Comparison of ENCODE assay signal across 16 cellular contexts in the genomic region with DNA sequence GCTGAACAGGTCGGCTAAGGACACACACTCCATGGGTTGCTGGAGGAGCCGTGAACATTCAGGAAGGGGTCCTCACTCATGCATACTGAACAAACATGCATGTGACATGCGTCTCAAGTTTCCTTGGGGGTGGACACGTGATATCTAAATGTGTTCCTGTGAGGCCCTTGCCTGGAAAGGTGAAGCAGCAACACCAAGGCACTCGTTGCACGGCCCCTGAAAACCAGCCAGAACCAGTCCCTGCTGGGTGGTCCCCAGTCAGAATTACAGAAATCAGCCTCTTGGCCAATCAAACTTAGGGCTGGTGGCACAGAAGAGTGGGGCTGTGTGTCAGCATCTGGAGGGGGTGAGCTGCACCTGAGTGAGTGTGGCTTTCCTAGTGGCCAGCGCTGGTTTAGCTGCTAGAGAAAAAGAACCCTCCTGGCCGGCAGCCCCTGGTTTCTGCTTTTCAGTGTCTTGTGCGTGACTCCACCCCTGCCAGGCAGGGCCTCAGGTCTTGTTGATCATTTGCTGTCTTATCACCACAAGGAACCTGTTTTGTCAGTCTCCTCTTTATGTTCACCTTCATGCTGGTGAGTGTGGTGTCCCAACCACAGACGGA. TPM values are rescaled to one million over a fixed set of nuclear protein-coding genes. Genes with fewer than 3 reads are reported as not detected.
A peak's percentile ranks its signal among the peaks of the same experiment; 100 is the strongest.
DNase-seq lines count a peak whose midpoint lies in the region; ATAC-seq, FAIRE-seq and TF ChIP-seq lines count a peak whose summit lies in the region.
"Had no signal": no experiment of that assay in that cellular context is flagged by ENCODE, and none has a peak within 500 bp of the region (broad histone marks: within the 10 kb centered on the region; RNA-seq: fewer than 3 reads in every experiment).

No MANE protein-coding gene starts in this region.

- DNase-seq in DMS79 (lab: John Stamatoyannopoulos, UW), result peak; percentile 99
- peak; percentile 87 for DNase-seq in H7
- peak; percentile 57 for DNase-seq in RPMI8226
- peak; percentile 15 for DNase-seq in natural killer cell
- DNase-seq in OCI-M2 (lab: John Stamatoyannopoulos, UW; ENCODE audit: unreplicated experiment), result no peak
- DNase-seq in HTR-8/SVneo (ENCODE audit: insufficient read length, low spot score), result no peak
- DNase-seq in HFFc6, result no peak
- DNase-seq: activated CD4-positive, alpha-beta T cell treated with anti-CD3 and anti-CD28 coated beads for 36 hours; NCI-H2227 treated with DMSO at 0.1 percent for 48 hours; stimulated activated naive CD8-positive, alpha-beta T cell treated with anti-CD3 and anti-CD28 coated beads, Interleukin-15, amount 100 ng/mL, for 72 hours had no signal

- peak overlapping the region; percentile 36 to 77 for H3K27ac Mint-ChIP-seq in natural killer cell
- H3K27ac Mint-ChIP-seq in HFFc6, result no peak overlapping the region
- H3K27ac Mint-ChIP-seq: activated CD4-positive, alpha-beta T cell treated with anti-CD3 and anti-CD28 coated beads for 36 hours; activated naive CD4-positive, alpha-beta T cell treated with anti-CD3 and anti-CD28 coated beads, Interleukin-2, amount 50 U/mL, for 24 hours had no signal

- no peak overlapping the region for H3K4me3 ChIP-seq in H7 (ENCODE audit: insufficient read depth, low read depth, low read length)
- H3K4me3 ChIP-seq: SJSA1 had no signal

- H3K4me1 Mint-ChIP-seq in natural killer cell (peaks cover 11 to 21% of the 10 kb centered on the region in 2 donors), HFFc6 (ENCODE audit: low read depth) (no peaks in the 10 kb centered on the region)
- H3K4me1 Mint-ChIP-seq: activated CD4-positive, alpha-beta T cell treated with anti-CD3 and anti-CD28 coated beads for 36 hours had no signal

- H3K27me3 ChIP-seq in H7 (ENCODE audit: control insufficient read depth, insufficient read depth, low read length), result no peaks in the 10 kb centered on the region

- TF ChIP-seq CTCF in natural killer cell (IDR thresholded peaks at IDR 0.05), result no peak
- no peak for TF ChIP-seq CTCF in HFFc6 (IDR thresholded peaks at IDR 0.05)

- H3K27me3 Mint-ChIP-seq in natural killer cell (ENCODE audit: low read depth in 2 of 2), result no peaks in the 10 kb centered on the region
- H3K27me3 Mint-ChIP-seq in HFFc6 (ENCODE audit: insufficient read depth), result peaks cover 19% of the 10 kb centered on the region
- H3K27me3 Mint-ChIP-seq: activated CD4-positive, alpha-beta T cell treated with anti-CD3 and anti-CD28 coated beads for 36 hours; activated naive CD4-positive, alpha-beta T cell treated with anti-CD3 and anti-CD28 coated beads, Interleukin-2, amount 50 U/mL, for 24 hours; stimulated activated naive CD8-positive, alpha-beta T cell treated with anti-CD3 and anti-CD28 coated beads, Interleukin-15, amount 100 ng/mL, for 72 hours had no signal

- H3K9me3 Mint-ChIP-seq in natural killer cell (no peaks in the 10 kb centered on the region), HFFc6 (no peaks in the 10 kb centered on the region)
- H3K9me3 Mint-ChIP-seq: activated naive CD4-positive, alpha-beta T cell treated with anti-CD3 and anti-CD28 coated beads, Interleukin-2, amount 50 U/mL, for 24 hours; stimulated activated naive CD8-positive, alpha-beta T cell treated with anti-CD3 and anti-CD28 coated beads, Interleukin-15, amount 100 ng/mL, for 72 hours had no signal

- H3K36me3 ChIP-seq in H7 (replicated peaks; ENCODE audit: control insufficient read depth, insufficient read depth, low read length), result no peaks in the 10 kb centered on the region
- H3K36me3 ChIP-seq: SJSA1 had no signal

- intact Hi-C loops in natural killer cell (cut with micrococcal nuclease), result loop anchor here (5.0 kb wide), 1 partner anchor 64 kb away; no protein-coding TSS in a partner anchor

- FAIRE-seq in HTR-8/SVneo (lab: Jason Lieb, UNC), result no peak
- FAIRE-seq: GM18507 had no signal

- H3K4me3 Mint-ChIP-seq in natural killer cell, result peak overlapping the region; percentile 29
- H3K4me3 Mint-ChIP-seq in HFFc6, result no peak overlapping the region
- H3K4me3 Mint-ChIP-seq: activated CD4-positive, alpha-beta T cell treated with anti-CD3 and anti-CD28 coated beads for 36 hours; activated naive CD4-positive, alpha-beta T cell treated with anti-CD3 and anti-CD28 coated beads, Interleukin-2, amount 50 U/mL, for 24 hours; stimulated activated naive CD8-positive, alpha-beta T cell treated with anti-CD3 and anti-CD28 coated beads, Interleukin-15, amount 100 ng/mL, for 72 hours had no signal

- peak in 2 of 3 donors; percentile 52 to 54 for ATAC-seq in natural killer cell
- ATAC-seq in GM18858 (IDR thresholded peaks at IDR 0.05; ENCODE audit: unreplicated experiment), result no peak
- ATAC-seq: activated CD4-positive, alpha-beta T cell treated with anti-CD3 and anti-CD28 coated beads for 36 hours; stimulated activated naive CD8-positive, alpha-beta T cell treated with anti-CD3 and anti-CD28 coated beads, Interleukin-15, amount 100 ng/mL, for 72 hours had no signal

- H3K36me3 Mint-ChIP-seq in natural killer cell (no peaks in the 10 kb centered on the region), HFFc6 (ENCODE audit: low read depth) (no peaks in the 10 kb centered on the region)
- H3K36me3 Mint-ChIP-seq: activated naive CD4-positive, alpha-beta T cell treated with anti-CD3 and anti-CD28 coated beads, Interleukin-2, amount 50 U/mL, for 24 hours had no signal

RNA-seq across cellular contexts. Expression of gene AQP12B, which starts 3.2 kb away (rescaled TPM):
- not detected in 2 replicates for total RNA-seq in H7 (2014; rRNA removed; shearing (Covaris generic))
- total RNA-seq in natural killer cell, result not detected
- total RNA-seq in HFFc6 (2021; fragmentation: NEBNext Ultra II Directional; extraction: Animal tissue kit (Norgen Biotek cat#: 25700)), result not detected
- total RNA-seq: activated CD4-positive, alpha-beta T cell treated with anti-CD3 and anti-CD28 coated beads for 36 hours; fibroblast of villous mesenchyme; omental fat pad; SJSA1 had no signal

RNA-seq across cellular contexts. Expression of gene AQP12A, which starts 5.8 kb away (rescaled TPM):
- total RNA-seq in H7 (2014; rRNA removed; shearing (Covaris generic)), result not detected in 2 replicates
- not detected for total RNA-seq in natural killer cell
- total RNA-seq in HFFc6 (2021; fragmentation: NEBNext Ultra II Directional; extraction: Animal tissue kit (Norgen Biotek cat#: 25700)), result not detected
- total RNA-seq: activated CD4-positive, alpha-beta T cell treated with anti-CD3 and anti-CD28 coated beads for 36 hours; fibroblast of villous mesenchyme; omental fat pad; SJSA1 had no signal

Comparison
In these comparisons a context has a peak if more than half of its experiments do, and no peak if none do; other contexts are left out.
1. DNase-seq: peak in DMS79 (single experiment), H7 (single experiment), RPMI8226 (single experiment) and natural killer cell (single experiment); none in OCI-M2 (single experiment), HTR-8/SVneo (single experiment) and HFFc6 (single experiment).